In genomic region chr2:96253006-96253405, GRCh38 we compare ENCODE assay signal across 15 cellular contexts. TPM values are rescaled to one million over a fixed set of nuclear protein-coding genes. Genes with fewer than 3 reads are reported as not detected.
DNase-seq lines count a peak whose midpoint lies in the region; ATAC-seq and TF ChIP-seq lines count a peak whose summit lies in the region.
"Had no signal": no experiment of that assay in that cellular context is flagged by ENCODE, and none has a peak within 500 bp of the region (broad histone marks: within the 10 kb centered on the region; RNA-seq: fewer than 3 reads in every experiment).

No MANE protein-coding gene starts in this region.

- POLR2A ChIA-PET in CD4-positive, alpha-beta T cell (lab: Charles Lee) = no interaction called here

- H3K36me3 Mint-ChIP-seq in CD4-positive, alpha-beta T cell (ENCODE audit: low read depth) = peaks cover 65% of the 10 kb centered on the region
- H3K36me3 Mint-ChIP-seq in T-helper 17 cell (ENCODE audit: low read depth) (peaks cover 4% of the 10 kb centered on the region), progenitor cell of endocrine pancreas (ENCODE audit: insufficient read depth) (peaks cover 16% of the 10 kb centered on the region)

- H3K4me3 Mint-ChIP-seq in CD4-positive, alpha-beta T cell = no peak overlapping the region
- H3K4me3 Mint-ChIP-seq in T-helper 17 cell (no peak overlapping the region), progenitor cell of endocrine pancreas (ENCODE audit: low read depth) (no peak overlapping the region)
- H3K4me3 Mint-ChIP-seq: GM23338 had no signal

- peak overlapping the region; percentile 42 for H3K27ac Mint-ChIP-seq in CD4-positive, alpha-beta T cell
- H3K27ac Mint-ChIP-seq in T-helper 17 cell = peak overlapping the region; percentile 11
- no peak overlapping the region for H3K27ac Mint-ChIP-seq in progenitor cell of endocrine pancreas

- H3K9ac ChIP-seq in mesendoderm (ENCODE audit: low read length) = no peak overlapping the region
- H3K9ac ChIP-seq: KMS-11 had no signal

- H3K4me1 Mint-ChIP-seq in CD4-positive, alpha-beta T cell (ENCODE audit: low read depth) = peaks cover 38% of the 10 kb centered on the region
- H3K4me1 Mint-ChIP-seq in T-helper 17 cell (peaks cover 17% of the 10 kb centered on the region), progenitor cell of endocrine pancreas (ENCODE audit: low read depth) (peaks cover 3% of the 10 kb centered on the region)

- no peak overlapping the region for H2BK120ac ChIP-seq in mesendoderm (ENCODE audit: low read depth, low read length)

- H3K27ac ChIP-seq in CD4-positive, alpha-beta T cell (ENCODE audit: low read depth, low read length) = no peak overlapping the region
- H3K27ac ChIP-seq in hepatocyte (peak overlapping the region; percentile 43), psoas muscle (peak overlapping the region; percentile 97), mesendoderm (ENCODE audit: low read depth, low read length) (no peak overlapping the region)
- H3K27ac ChIP-seq: HL-60, KMS-11 had no signal

- H3K4ac ChIP-seq in mesendoderm (ENCODE audit: low read depth, low read length) = no peak overlapping the region

- H2BK15ac ChIP-seq in mesendoderm (replicated peaks; ENCODE audit: low read depth) = no peak overlapping the region

- no peak overlapping the region for H2AFZ ChIP-seq in hepatocyte
- H2AFZ ChIP-seq: GM23338 had no signal

- no peak overlapping the region for H2BK5ac ChIP-seq in mesendoderm (ENCODE audit: low read length)

- no peaks in the 10 kb centered on the region for H3K27me3 Mint-ChIP-seq in CD4-positive, alpha-beta T cell
- H3K27me3 Mint-ChIP-seq in T-helper 17 cell = no peaks in the 10 kb centered on the region
- no peaks in the 10 kb centered on the region for H3K27me3 Mint-ChIP-seq in progenitor cell of endocrine pancreas
- H3K27me3 Mint-ChIP-seq: CD4-positive, alpha-beta memory T cell had no signal

- H3K79me2 ChIP-seq in hepatocyte = peaks cover 30% of the 10 kb centered on the region
- no peaks in the 10 kb centered on the region for H3K79me2 ChIP-seq in mesendoderm (ENCODE audit: control insufficient read depth, insufficient read depth, low read length)

- TF ChIP-seq CTCF in CD4-positive, alpha-beta T cell (IDR thresholded peaks at IDR 0.05) = no peak
- TF ChIP-seq CTCF in hepatocyte (IDR thresholded peaks at IDR 0.05; ENCODE audit: poor library complexity) = peak; percentile 24
- no peak for TF ChIP-seq CTCF in psoas muscle (IDR thresholded peaks at IDR 0.05)
- TF ChIP-seq CTCF in progenitor cell of endocrine pancreas (IDR thresholded peaks at IDR 0.05; ENCODE audit: unreplicated experiment) = no peak

- H3K4me1 ChIP-seq in hepatocyte (ENCODE audit: insufficient read depth) (peaks cover 7% of the 10 kb centered on the region), psoas muscle (peaks cover 85% of the 10 kb centered on the region), mesendoderm (ENCODE audit: control insufficient read depth, low read depth, low read length) (no peaks in the 10 kb centered on the region)

- H3K79me1 ChIP-seq in mesendoderm (ENCODE audit: low read length) = no peaks in the 10 kb centered on the region

- no peaks in the 10 kb centered on the region for H3K9me2 ChIP-seq in hepatocyte (replicated peaks; ENCODE audit: insufficient read depth)

- H2AK5ac ChIP-seq in mesendoderm (ENCODE audit: low read length) = no peak overlapping the region

- no peak overlapping the region for H3K18ac ChIP-seq in mesendoderm (ENCODE audit: low read length)

- H4K20me1 ChIP-seq in hepatocyte (ENCODE audit: insufficient read depth, poor library complexity, severe bottlenecking) = peaks cover 4% of the 10 kb centered on the region

- H3K4me3 ChIP-seq in hepatocyte (no peak overlapping the region), psoas muscle (no peak overlapping the region), mesendoderm (ENCODE audit: low read length) (no peak overlapping the region)
- H3K4me3 ChIP-seq: GM23338 had no signal

- DNase-seq in CD4-positive, alpha-beta T cell = no peak
- DNase-seq in T-helper 17 cell (no peak), hepatocyte (ENCODE audit: low spot score) (peak; percentile 36), psoas muscle (no peak), mesendoderm (no peak), progenitor cell of endocrine pancreas (ENCODE audit: low spot score, unreplicated experiment) (no peak)
- DNase-seq: AML-193; CD4-positive, alpha-beta memory T cell; DMS79 treated with DMSO at 0.1 percent for 48 hours; NCI-H1092 treated with DMSO at 0.1 percent for 48 hours; NCI-H1694 had no signal

- H3K4me2 ChIP-seq in hepatocyte (no peak overlapping the region), mesendoderm (ENCODE audit: low read length) (no peak overlapping the region)
- H3K4me2 ChIP-seq: GM23338, KMS-11 had no signal

- no peak overlapping the region for H4K8ac ChIP-seq in mesendoderm (ENCODE audit: low read depth, low read length)

- no peak overlapping the region for H4K5ac ChIP-seq in mesendoderm (ENCODE audit: low read length)

- no peaks in the 10 kb centered on the region for H3K9me3 ChIP-seq in CD4-positive, alpha-beta T cell (ENCODE audit: control insufficient read depth, low read length)
- no peaks in the 10 kb centered on the region for H3K9me3 ChIP-seq in T-helper 17 cell (ENCODE audit: control insufficient read depth, low read length, poor library complexity, severe bottlenecking)
- no peaks in the 10 kb centered on the region for H3K9me3 ChIP-seq in hepatocyte (ENCODE audit: low read depth)
- H3K9me3 ChIP-seq in psoas muscle = no peaks in the 10 kb centered on the region

- H3K56ac ChIP-seq in mesendoderm (ENCODE audit: low read length) = no peak overlapping the region

- H3K27me3 ChIP-seq in CD4-positive, alpha-beta T cell (ENCODE audit: control insufficient read depth, insufficient read depth, low read length) = no peaks in the 10 kb centered on the region
- H3K27me3 ChIP-seq in hepatocyte (no peaks in the 10 kb centered on the region), psoas muscle (ENCODE audit: insufficient read depth in 3 of 3, low read length in 2 of 3) (no peaks in the 10 kb centered on the region), mesendoderm (ENCODE audit: insufficient read depth, low read length, poor library complexity) (no peaks in the 10 kb centered on the region)

- CTCF ChIA-PET in CD4-positive, alpha-beta T cell (lab: Charles Lee) = no interaction called here

- H3K36me3 ChIP-seq in hepatocyte (replicated peaks; ENCODE audit: insufficient read depth, low read depth) (no peaks in the 10 kb centered on the region), psoas muscle (ENCODE audit: insufficient read depth in 1 of 2, low read depth in 1 of 2) (peaks cover 6 to 46% of the 10 kb centered on the region in 2 donors), mesendoderm (ENCODE audit: control insufficient read depth, insufficient read depth, low read length) (peaks cover 3% of the 10 kb centered on the region)

- intact Hi-C loops in CD4-positive, alpha-beta T cell (cut with DNase I, micrococcal nuclease) = no loop called here
- intact Hi-C loops in psoas muscle (cut with DNase I) = loop anchor here in 1 of 2 donors (5.0 kb wide), 1 partner anchor 41 kb away; no protein-coding TSS in a partner anchor

- ATAC-seq in CD4-positive, alpha-beta T cell (ENCODE audit: poor library complexity) = no peak
- ATAC-seq in T-helper 17 cell = no peak
- ATAC-seq in psoas muscle = peak in 2 of 4 donors; percentile 18 to 41
- no peak for ATAC-seq in GM21723 (IDR thresholded peaks at IDR 0.05; ENCODE audit: unreplicated experiment)
- ATAC-seq: GM23338 had no signal

- 74% methylated on average over 7 of the region's 7 CpGs for WGBS in hepatocyte (ENCODE audit: low lambda C conversion rate, missing lambda C conversion rate)
- WGBS in psoas muscle, 3 donors = 51 to 71% (median 69%) methylated on average over 7 of the region's 7 CpGs
- no CpG with 5 or more reads among the region's 7 CpGs for WGBS in mesendoderm (ENCODE audit: extremely low coverage, insufficient coverage, low lambda C conversion rate)

- H3K23ac ChIP-seq in mesendoderm (ENCODE audit: low read length) = no peak overlapping the region

- H3K9me3 Mint-ChIP-seq in CD4-positive, alpha-beta T cell = no peaks in the 10 kb centered on the region
- H3K9me3 Mint-ChIP-seq in progenitor cell of endocrine pancreas (ENCODE audit: low read depth) = no peaks in the 10 kb centered on the region
- H3K9me3 Mint-ChIP-seq: CD4-positive, alpha-beta memory T cell; GM23338 had no signal

RNA-seq across cellular contexts. Expression of gene TMEM127, which starts 12.8 kb away (rescaled TPM):
- total RNA-seq in CD4-positive, alpha-beta T cell = 10 to 100 TPM; 34.2 to 36.0 TPM
- 10 to 100 TPM; 36.4 to 44.8 TPM for total RNA-seq in T-helper 17 cell
- total RNA-seq in hepatocyte = 32.5 and 33.6 TPM in 2 replicates
- polyA plus RNA-seq in hepatocyte = 44.4 and 44.5 TPM in 2 replicates
- total RNA-seq in psoas muscle = 10 to 100 TPM; 23.1 to 33.0 (median 28.3) TPM
- polyA plus RNA-seq in psoas muscle = 10 to 100 TPM; 18.1 to 39.9 (median 21.2) TPM
- 21.1 TPM for polyA plus RNA-seq in mesendoderm (2013, experiment 1 of 2)
- polyA plus RNA-seq in mesendoderm (2013, experiment 2 of 2) = 22.5 TPM
- total RNA-seq in progenitor cell of endocrine pancreas = 34.5 and 37.2 TPM in 2 replicates

RNA-seq across cellular contexts. Expression of gene CIAO1, which starts 13.0 kb away (rescaled TPM):
- 10 to 100 TPM; 55.4 to 55.6 TPM for total RNA-seq in CD4-positive, alpha-beta T cell
- total RNA-seq in T-helper 17 cell (10 to 100 TPM; 60.0 to 61.5 TPM), hepatocyte (90.1 and 96.4 TPM in 2 replicates), psoas muscle (10 to 100 TPM; 44.0 to 61.0 (median 56.5) TPM), progenitor cell of endocrine pancreas (77.1 and 79.2 TPM in 2 replicates)
- polyA plus RNA-seq in hepatocyte (66.9 and 71.2 TPM in 2 replicates), psoas muscle (10 to 100 TPM; 36.8 to 91.6 (median 80.5) TPM)
- polyA plus RNA-seq in mesendoderm (2013, experiment 1 of 2) = 40.2 TPM
- polyA plus RNA-seq in mesendoderm (2013, experiment 2 of 2) = 40.3 TPM

RNA-seq across cellular contexts. Expression of gene STARD7, which starts 44.4 kb away (rescaled TPM):
- total RNA-seq in CD4-positive, alpha-beta T cell = 10 to 100 TPM; 57.4 to 58.6 TPM
- total RNA-seq in T-helper 17 cell = 10 to 100 TPM; 59.2 to 72.6 TPM
- 119 and 138 TPM in 2 replicates for total RNA-seq in hepatocyte
- 92.8 and 101 TPM in 2 replicates for polyA plus RNA-seq in hepatocyte
- 100 to 1,000 TPM; 162 to 290 (median 231) TPM for total RNA-seq in psoas muscle
- polyA plus RNA-seq in psoas muscle = 100 to 1,000 TPM; 111 to 472 (median 125) TPM
- polyA plus RNA-seq in mesendoderm (2013, experiment 1 of 2) = 93.9 TPM
- polyA plus RNA-seq in mesendoderm (2013, experiment 2 of 2) = 92.1 TPM
- total RNA-seq in progenitor cell of endocrine pancreas = 117 and 118 TPM in 2 replicates

RNA-seq across cellular contexts. Expression of gene SNRNP200, which starts 52.3 kb away (rescaled TPM):
- 100 to 1,000 TPM; 274 to 297 TPM for total RNA-seq in CD4-positive, alpha-beta T cell
- total RNA-seq in T-helper 17 cell (100 to 1,000 TPM; 189 to 224 TPM), hepatocyte (56.3 and 60.9 TPM in 2 replicates), psoas muscle (10 to 100 TPM; 61.1 to 83.1 (median 77.6) TPM), progenitor cell of endocrine pancreas (223 and 235 TPM in 2 replicates)
- polyA plus RNA-seq in hepatocyte (59.8 and 64.1 TPM in 2 replicates), psoas muscle (10 to 100 TPM; 47.6 to 73.7 (median 69.5) TPM)
- polyA plus RNA-seq in mesendoderm (2013, experiment 1 of 2) = 91.0 TPM
- 90.0 TPM for polyA plus RNA-seq in mesendoderm (2013, experiment 2 of 2)

Comparison
In these comparisons a context has a peak if more than half of its experiments do, and no peak if none do; other contexts are left out.
1. H3K27ac ChIP-seq: peak in hepatocyte (single experiment) and psoas muscle (single experiment); none in CD4-positive, alpha-beta T cell (single experiment) and mesendoderm (single experiment).